ENCODE assay signal across 7 cellular contexts in the genomic region with DNA sequence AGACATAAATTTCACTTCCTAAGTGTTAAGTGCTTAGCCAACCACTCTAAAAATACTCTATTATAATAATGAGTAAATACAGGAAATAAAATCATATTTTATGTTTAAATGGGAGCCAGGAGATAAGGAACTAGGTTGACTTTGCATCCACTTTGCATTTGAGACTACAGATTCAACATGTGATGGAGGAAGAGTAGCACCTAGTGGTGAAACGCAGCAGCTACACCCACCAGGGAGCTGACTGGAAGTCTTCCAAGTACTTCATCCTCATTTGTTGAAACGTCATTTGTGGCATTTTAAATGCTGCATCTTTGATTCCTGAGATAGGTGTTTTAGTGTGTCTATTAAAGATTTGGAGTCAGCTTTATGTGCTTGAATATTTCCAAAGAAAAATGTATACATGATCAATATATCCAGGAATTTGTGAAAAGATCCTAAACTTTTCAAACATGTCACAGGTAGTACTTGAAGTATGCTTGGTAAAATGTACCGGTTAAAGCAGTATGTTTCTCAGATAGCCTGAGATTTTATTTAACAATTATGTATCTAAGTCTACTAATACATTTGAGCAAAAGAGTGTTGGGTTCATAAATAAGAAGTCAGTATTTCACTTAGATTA. TPM values are rescaled to one million over a fixed set of nuclear protein-coding genes. Genes with fewer than 3 reads are reported as not detected.
DNase-seq lines count a peak whose midpoint lies in the region; ATAC-seq and TF ChIP-seq lines count a peak whose summit lies in the region.

No MANE protein-coding gene starts in this region.

- DNase-seq in NCI-H1417 treated with DMSO at 0.1 percent for 48 hours (lab: John Stamatoyannopoulos, UW), result peak; percentile 29
- DNase-seq in T-helper 1 cell, result peak; percentile 30 to 63 (median 43)
- peak in 40 of 58 donors; percentile 1 to 72 (median 26) for DNase-seq in anterior cingulate cortex (lab: John Stamatoyannopoulos, UW)
- DNase-seq in right atrium auricular region (ENCODE audit: low spot score), result peak; percentile 82
- peak; percentile 57 for DNase-seq in smooth muscle cell of the brain vasculature (ENCODE audit: low read depth, low spot score)

- H3K36me3 ChIP-seq in right atrium auricular region, result no peaks in the 10 kb centered on the region

- ATAC-seq in GM18502 (IDR thresholded peaks at IDR 0.05; ENCODE audit: poor library complexity, unreplicated experiment) (peak; percentile 98), HG02763 (IDR thresholded peaks at IDR 0.05; ENCODE audit: unreplicated experiment) (peak; percentile 95)

- peaks cover 0 to 9% of the 10 kb centered on the region in 2 donors for H3K9me3 ChIP-seq in right atrium auricular region

- H3K4me3 ChIP-seq in right atrium auricular region, result no peak overlapping the region

- no peaks in the 10 kb centered on the region for H3K27me3 ChIP-seq in right atrium auricular region

- no peak overlapping the region for H3K27ac ChIP-seq in right atrium auricular region

- TF ChIP-seq CTCF in right atrium auricular region (IDR thresholded peaks at IDR 0.05), result peak; percentile 96 to 97

- no peaks in the 10 kb centered on the region for H3K4me1 ChIP-seq in right atrium auricular region

RNA-seq across cellular contexts. Expression of a gene that starts 17.4 kb away (rescaled TPM):
- 10 to 100 TPM; 48.9 to 57.4 TPM for total RNA-seq in right atrium auricular region

RNA-seq across cellular contexts. Expression of a gene that starts 44.7 kb away (rescaled TPM):
- not detected for total RNA-seq in right atrium auricular region

Comparison
In these comparisons a context has a peak if more than half of its experiments do, and no peak if none do; other contexts are left out.
1. DNase-seq: peak in every context shown above with its lines; median percentile 82 in right atrium auricular region; 57 in smooth muscle cell of the brain vasculature; 43 in T-helper 1 cell; 29 in NCI-H1417 treated with DMSO at 0.1 percent for 48 hours; 26 in anterior cingulate cortex.